ENCODE assay signal across 23 cellular contexts in genomic region chrX:45198706-45199105, GRCh38. TPM values are rescaled to one million over a fixed set of nuclear protein-coding genes. Genes with fewer than 3 reads are reported as not detected.
"Had no signal": no experiment of that assay in that cellular context is flagged by ENCODE, and none has a peak within 500 bp of the region (broad histone marks: within the 10 kb centered on the region; RNA-seq: fewer than 3 reads in every experiment).

No MANE protein-coding gene starts in this region.

- H3K9me3 ChIP-seq: esophagus squamous epithelium, gastroesophageal sphincter, sigmoid colon had no signal

- H3K4me1 ChIP-seq: esophagus squamous epithelium, gastroesophageal sphincter, sigmoid colon had no signal

- H3K36me3 ChIP-seq: cardiac muscle cell, esophagus squamous epithelium, gastroesophageal sphincter, sigmoid colon had no signal

- H3K27ac ChIP-seq: cardiac muscle cell, VCaP had no signal

- DNase-seq: activated CD4-positive, alpha-beta T cell treated with anti-CD3 and anti-CD28 coated beads, Interleukin-2, amount 10 ng/mL, durations not matched to agents 24 days and 14 days; activated CD8-positive, alpha-beta memory T cell treated with anti-CD3 and anti-CD28 coated beads, Interleukin-2, amount 10 ng/mL, durations not matched to agents 7 days and 5 days; activated CD8-positive, alpha-beta T cell treated with anti-CD3 and anti-CD28 coated beads for 36 hours; activated effector memory CD4-positive, alpha-beta T cell treated with anti-CD3 and anti-CD28 coated beads, Interleukin-2, amount 50 U/mL, for 16 hours; activated naive CD4-positive, alpha-beta T cell treated with anti-CD3 and anti-CD28 coated beads, Interleukin-2, amount 10 ng/mL, durations not matched to agents 7 days and 5 days; activated T-cell treated with anti-CD3 and anti-CD28 coated beads for 4 hours; amygdala; effector CD8-positive, alpha-beta T cell; esophagus squamous epithelium; kidney; mesenchymal stem cell; nephron progenitor cell; sigmoid colon; stimulated activated CD4-positive, alpha-beta T cell treated with anti-CD3 and anti-CD28 coated beads, Interleukin-4, amount 100 ng/mL, for 1 hour; stimulated activated naive CD4-positive, alpha-beta T cell; T-cell had no signal

- H3K4me3 ChIP-seq: cardiac muscle cell had no signal

- ATAC-seq: activated CD4-positive, CD25-positive, alpha-beta regulatory T cell treated with anti-CD3 and anti-CD28 coated beads, Interleukin-2, amount 50 U/mL, for 24 hours; activated CD8-positive, alpha-beta memory T cell treated with anti-CD3 and anti-CD28 coated beads, Interleukin-2, amount 10 ng/mL, durations not matched to agents 7 days and 5 days; activated CD8-positive, alpha-beta T cell treated with anti-CD3 and anti-CD28 coated beads for 36 hours; gastroesophageal sphincter; T-cell had no signal

- FAIRE-seq: kidney had no signal

- H3K27me3 ChIP-seq: cardiac muscle cell, gastroesophageal sphincter, sigmoid colon had no signal

RNA-seq across cellular contexts. Expression of gene DIPK2B, which starts 2.0 kb away (rescaled TPM):
- total RNA-seq: activated CD4-positive, alpha-beta T cell treated with anti-CD3 and anti-CD28 coated beads, Interleukin-2, amount 10 ng/mL, durations not matched to agents 24 days and 14 days; activated CD8-positive, alpha-beta memory T cell treated with anti-CD3 and anti-CD28 coated beads, Interleukin-2, amount 10 ng/mL, durations not matched to agents 7 days and 5 days; activated CD8-positive, alpha-beta T cell treated with anti-CD3 and anti-CD28 coated beads for 36 hours; chondrocyte; mononuclear cell; myocyte; T-cell had no signal
- polyA plus RNA-seq: cardiac muscle cell had no signal
